In genomic region chr19:4402171-4403004, GRCh38 we compare ENCODE assay signal across 1 cellular context.
TF ChIP-seq lines count a peak whose summit lies in the region.

A gene with protein sequence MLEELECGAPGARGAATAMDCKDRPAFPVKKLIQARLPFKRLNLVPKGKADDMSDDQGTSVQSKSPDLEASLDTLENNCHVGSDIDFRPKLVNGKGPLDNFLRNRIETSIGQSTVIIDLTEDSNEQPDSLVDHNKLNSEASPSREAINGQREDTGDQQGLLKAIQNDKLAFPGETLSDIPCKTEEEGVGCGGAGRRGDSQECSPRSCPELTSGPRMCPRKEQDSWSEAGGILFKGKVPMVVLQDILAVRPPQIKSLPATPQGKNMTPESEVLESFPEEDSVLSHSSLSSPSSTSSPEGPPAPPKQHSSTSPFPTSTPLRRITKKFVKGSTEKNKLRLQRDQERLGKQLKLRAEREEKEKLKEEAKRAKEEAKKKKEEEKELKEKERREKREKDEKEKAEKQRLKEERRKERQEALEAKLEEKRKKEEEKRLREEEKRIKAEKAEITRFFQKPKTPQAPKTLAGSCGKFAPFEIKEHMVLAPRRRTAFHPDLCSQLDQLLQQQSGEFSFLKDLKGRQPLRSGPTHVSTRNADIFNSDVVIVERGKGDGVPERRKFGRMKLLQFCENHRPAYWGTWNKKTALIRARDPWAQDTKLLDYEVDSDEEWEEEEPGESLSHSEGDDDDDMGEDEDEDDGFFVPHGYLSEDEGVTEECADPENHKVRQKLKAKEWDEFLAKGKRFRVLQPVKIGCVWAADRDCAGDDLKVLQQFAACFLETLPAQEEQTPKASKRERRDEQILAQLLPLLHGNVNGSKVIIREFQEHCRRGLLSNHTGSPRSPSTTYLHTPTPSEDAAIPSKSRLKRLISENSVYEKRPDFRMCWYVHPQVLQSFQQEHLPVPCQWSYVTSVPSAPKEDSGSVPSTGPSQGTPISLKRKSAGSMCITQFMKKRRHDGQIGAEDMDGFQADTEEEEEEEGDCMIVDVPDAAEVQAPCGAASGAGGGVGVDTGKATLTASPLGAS (plus strand): TSS chr19:4402640. CDS start chr19:4402763, 123 bp downstream.

TF ChIP-seq in HepG2, 621 proteins besides CTCF, POLR2A, EP300 and RAD21 (continued from another document and continues in another):
- no peak for TF ChIP-seq ZNF800 (CRISPR knock-in tag; IDR thresholded peaks at IDR 0.05)
- TF ChIP-seq BCL6 (CRISPR knock-in tag; IDR thresholded peaks at IDR 0.05), result no peak
- TF ChIP-seq ZBTB25 (CRISPR knock-in tag; IDR thresholded peaks at IDR 0.05), result no peak
- TF ChIP-seq CEBPG (CRISPR knock-in tag; IDR thresholded peaks at IDR 0.05), result peak; percentile 88
- peak; percentile 77 for TF ChIP-seq BHLHE40 (IDR thresholded peaks at IDR 0.05; ENCODE audit: low read length)
- no peak; the same call in 1 of the 2 replicates for TF ChIP-seq DR1 (CRISPR knock-in tag; IDR thresholded peaks at IDR 0.05)
- TF ChIP-seq AHR (CRISPR knock-in tag; IDR thresholded peaks at IDR 0.05), result no peak
- TF ChIP-seq SOX5 (CRISPR knock-in tag; IDR thresholded peaks at IDR 0.05; ENCODE audit: borderline replicate concordance), result no peak
- TF ChIP-seq ISX (CRISPR knock-in tag; conservative IDR thresholded peaks at IDR 0.05), result no peak
- 0 out of 2 replicates have a peak, but pooled peaks have one; percentile 40 for TF ChIP-seq MEIS2 (CRISPR knock-in tag; IDR thresholded peaks at IDR 0.05)
- peak; percentile 43; the same call in 1 of the 2 replicates for TF ChIP-seq HOMEZ (CRISPR knock-in tag; IDR thresholded peaks at IDR 0.05; ENCODE audit: low read depth)
- 0 out of 2 replicates have a peak, but pooled peaks have one; percentile 21 for TF ChIP-seq ZNF792 (CRISPR knock-in tag; IDR thresholded peaks at IDR 0.05)
- TF ChIP-seq ZNF775 (CRISPR knock-in tag; IDR thresholded peaks at IDR 0.05; ENCODE audit: borderline replicate concordance), result no peak
- no peak for TF ChIP-seq ZNF3 (CRISPR knock-in tag; IDR thresholded peaks at IDR 0.05)
- no peak for TF ChIP-seq ZNF501 (CRISPR knock-in tag; IDR thresholded peaks at IDR 0.05)
- 0 out of 2 replicates have a peak, but pooled peaks have one; percentile 30 for TF ChIP-seq CHCHD3 (CRISPR knock-in tag; IDR thresholded peaks at IDR 0.05)
- no peak for TF ChIP-seq ZNF879 (CRISPR knock-in tag; IDR thresholded peaks at IDR 0.05)
- no peak for TF ChIP-seq CREB3 (CRISPR knock-in tag; IDR thresholded peaks at IDR 0.05)
- TF ChIP-seq, protein P1, sequence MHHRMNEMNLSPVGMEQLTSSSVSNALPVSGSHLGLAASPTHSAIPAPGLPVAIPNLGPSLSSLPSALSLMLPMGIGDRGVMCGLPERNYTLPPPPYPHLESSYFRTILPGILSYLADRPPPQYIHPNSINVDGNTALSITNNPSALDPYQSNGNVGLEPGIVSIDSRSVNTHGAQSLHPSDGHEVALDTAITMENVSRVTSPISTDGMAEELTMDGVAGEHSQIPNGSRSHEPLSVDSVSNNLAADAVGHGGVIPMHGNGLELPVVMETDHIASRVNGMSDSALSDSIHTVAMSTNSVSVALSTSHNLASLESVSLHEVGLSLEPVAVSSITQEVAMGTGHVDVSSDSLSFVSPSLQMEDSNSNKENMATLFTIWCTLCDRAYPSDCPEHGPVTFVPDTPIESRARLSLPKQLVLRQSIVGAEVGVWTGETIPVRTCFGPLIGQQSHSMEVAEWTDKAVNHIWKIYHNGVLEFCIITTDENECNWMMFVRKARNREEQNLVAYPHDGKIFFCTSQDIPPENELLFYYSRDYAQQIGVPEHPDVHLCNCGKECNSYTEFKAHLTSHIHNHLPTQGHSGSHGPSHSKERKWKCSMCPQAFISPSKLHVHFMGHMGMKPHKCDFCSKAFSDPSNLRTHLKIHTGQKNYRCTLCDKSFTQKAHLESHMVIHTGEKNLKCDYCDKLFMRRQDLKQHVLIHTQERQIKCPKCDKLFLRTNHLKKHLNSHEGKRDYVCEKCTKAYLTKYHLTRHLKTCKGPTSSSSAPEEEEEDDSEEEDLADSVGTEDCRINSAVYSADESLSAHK (CRISPR knock-in tag; IDR thresholded peaks at IDR 0.05; ENCODE audit: borderline replicate concordance), result no peak
- TF ChIP-seq NR2F6 (IDR thresholded peaks at IDR 0.05), result peak; percentile 70
- peak; percentile 95 for TF ChIP-seq NR2F6 (CRISPR knock-in tag; IDR thresholded peaks at IDR 0.05)
- TF ChIP-seq RCOR2 (CRISPR knock-in tag; IDR thresholded peaks at IDR 0.05), result no peak
- no peak for TF ChIP-seq DMTF1 (CRISPR knock-in tag; IDR thresholded peaks at IDR 0.05)
- TF ChIP-seq ZFAT (CRISPR knock-in tag; conservative IDR thresholded peaks at IDR 0.05), result no peak
- no peak for TF ChIP-seq JUNB (CRISPR knock-in tag; IDR thresholded peaks at IDR 0.05; ENCODE audit: borderline replicate concordance)
- TF ChIP-seq IRX3 (CRISPR knock-in tag; IDR thresholded peaks at IDR 0.05; ENCODE audit: borderline replicate concordance, low read depth), result no peak
- no peak; the same call in 1 of the 2 replicates for TF ChIP-seq CBX5 (CRISPR knock-in tag; IDR thresholded peaks at IDR 0.05; ENCODE audit: borderline replicate concordance)
- no peak for TF ChIP-seq REL (CRISPR knock-in tag; conservative IDR thresholded peaks at IDR 0.05)
- TF ChIP-seq NR2F1 (CRISPR knock-in tag; IDR thresholded peaks at IDR 0.05), result peak; percentile 87 to 91
- peak; percentile 90 for TF ChIP-seq CREM (IDR thresholded peaks at IDR 0.05)
- no peak for TF ChIP-seq CREM (CRISPR knock-in tag; IDR thresholded peaks at IDR 0.05)
- peak; percentile 68 for TF ChIP-seq ZHX1 (CRISPR knock-in tag; IDR thresholded peaks at IDR 0.05; ENCODE audit: low read depth)
- no peak for TF ChIP-seq SNAPC5 (CRISPR knock-in tag; IDR thresholded peaks at IDR 0.05; ENCODE audit: borderline replicate concordance)
- no peak for TF ChIP-seq ZNF317 (CRISPR knock-in tag; IDR thresholded peaks at IDR 0.05)
- TF ChIP-seq PHF20 (CRISPR knock-in tag; IDR thresholded peaks at IDR 0.05), result no peak
- TF ChIP-seq CBFB (CRISPR knock-in tag; IDR thresholded peaks at IDR 0.05), result no peak
- TF ChIP-seq, protein P2, sequence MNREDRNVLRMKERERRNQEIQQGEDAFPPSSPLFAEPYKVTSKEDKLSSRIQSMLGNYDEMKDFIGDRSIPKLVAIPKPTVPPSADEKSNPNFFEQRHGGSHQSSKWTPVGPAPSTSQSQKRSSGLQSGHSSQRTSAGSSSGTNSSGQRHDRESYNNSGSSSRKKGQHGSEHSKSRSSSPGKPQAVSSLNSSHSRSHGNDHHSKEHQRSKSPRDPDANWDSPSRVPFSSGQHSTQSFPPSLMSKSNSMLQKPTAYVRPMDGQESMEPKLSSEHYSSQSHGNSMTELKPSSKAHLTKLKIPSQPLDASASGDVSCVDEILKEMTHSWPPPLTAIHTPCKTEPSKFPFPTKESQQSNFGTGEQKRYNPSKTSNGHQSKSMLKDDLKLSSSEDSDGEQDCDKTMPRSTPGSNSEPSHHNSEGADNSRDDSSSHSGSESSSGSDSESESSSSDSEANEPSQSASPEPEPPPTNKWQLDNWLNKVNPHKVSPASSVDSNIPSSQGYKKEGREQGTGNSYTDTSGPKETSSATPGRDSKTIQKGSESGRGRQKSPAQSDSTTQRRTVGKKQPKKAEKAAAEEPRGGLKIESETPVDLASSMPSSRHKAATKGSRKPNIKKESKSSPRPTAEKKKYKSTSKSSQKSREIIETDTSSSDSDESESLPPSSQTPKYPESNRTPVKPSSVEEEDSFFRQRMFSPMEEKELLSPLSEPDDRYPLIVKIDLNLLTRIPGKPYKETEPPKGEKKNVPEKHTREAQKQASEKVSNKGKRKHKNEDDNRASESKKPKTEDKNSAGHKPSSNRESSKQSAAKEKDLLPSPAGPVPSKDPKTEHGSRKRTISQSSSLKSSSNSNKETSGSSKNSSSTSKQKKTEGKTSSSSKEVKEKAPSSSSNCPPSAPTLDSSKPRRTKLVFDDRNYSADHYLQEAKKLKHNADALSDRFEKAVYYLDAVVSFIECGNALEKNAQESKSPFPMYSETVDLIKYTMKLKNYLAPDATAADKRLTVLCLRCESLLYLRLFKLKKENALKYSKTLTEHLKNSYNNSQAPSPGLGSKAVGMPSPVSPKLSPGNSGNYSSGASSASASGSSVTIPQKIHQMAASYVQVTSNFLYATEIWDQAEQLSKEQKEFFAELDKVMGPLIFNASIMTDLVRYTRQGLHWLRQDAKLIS (CRISPR knock-in tag; IDR thresholded peaks at IDR 0.05), result no peak
- no peak for TF ChIP-seq MTF2 (CRISPR knock-in tag; IDR thresholded peaks at IDR 0.05; ENCODE audit: borderline replicate concordance)
- TF ChIP-seq, protein P3, sequence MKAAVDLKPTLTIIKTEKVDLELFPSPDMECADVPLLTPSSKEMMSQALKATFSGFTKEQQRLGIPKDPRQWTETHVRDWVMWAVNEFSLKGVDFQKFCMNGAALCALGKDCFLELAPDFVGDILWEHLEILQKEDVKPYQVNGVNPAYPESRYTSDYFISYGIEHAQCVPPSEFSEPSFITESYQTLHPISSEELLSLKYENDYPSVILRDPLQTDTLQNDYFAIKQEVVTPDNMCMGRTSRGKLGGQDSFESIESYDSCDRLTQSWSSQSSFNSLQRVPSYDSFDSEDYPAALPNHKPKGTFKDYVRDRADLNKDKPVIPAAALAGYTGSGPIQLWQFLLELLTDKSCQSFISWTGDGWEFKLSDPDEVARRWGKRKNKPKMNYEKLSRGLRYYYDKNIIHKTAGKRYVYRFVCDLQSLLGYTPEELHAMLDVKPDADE (CRISPR knock-in tag; IDR thresholded peaks at IDR 0.05), result no peak
- no peak for TF ChIP-seq PHB2 (IDR thresholded peaks at IDR 0.05; ENCODE audit: partially characterized antibody)
